ENCODE assay signal across 8 cellular contexts in genomic region chr9:14692536-14692917, GRCh38. TPM values are rescaled to one million over a fixed set of nuclear protein-coding genes. Genes with fewer than 3 reads are reported as not detected.
A peak's percentile ranks its signal among the peaks of the same experiment; 100 is the strongest.
DNase-seq lines count a peak whose midpoint lies in the region; ATAC-seq and TF ChIP-seq lines count a peak whose summit lies in the region.

No MANE protein-coding gene starts in this region.

- H3K4me3 ChIP-seq in AG10803 (ENCODE audit: low read length) = peak overlapping the region; percentile 89
- H3K4me3 ChIP-seq in hepatocyte = peak overlapping the region; percentile 44
- H3K4me3 ChIP-seq in gastrocnemius medialis = peak overlapping the region; percentile 59 to 73 (median 70)

- H3K27me3 ChIP-seq in hepatocyte (no peaks in the 10 kb centered on the region), gastrocnemius medialis (no peaks in the 10 kb centered on the region)

- H2AFZ ChIP-seq in hepatocyte = peak overlapping the region; percentile 97

- H4K20me1 ChIP-seq in hepatocyte (ENCODE audit: insufficient read depth, poor library complexity, severe bottlenecking) = no peaks in the 10 kb centered on the region

- WGBS in hepatocyte (ENCODE audit: low lambda C conversion rate, missing lambda C conversion rate) = 14% methylated on average over 7 of the region's 7 CpGs

- H3K4me2 ChIP-seq in hepatocyte = peak overlapping the region; percentile 96

- H3K36me3 ChIP-seq in hepatocyte (replicated peaks; ENCODE audit: insufficient read depth, low read depth) = no peaks in the 10 kb centered on the region
- H3K36me3 ChIP-seq in gastrocnemius medialis = peaks cover 0 to 8% of the 10 kb centered on the region in 2 donors

- DNase-seq in AG10803 (ENCODE audit: low read depth) (no peak), hepatocyte (ENCODE audit: low spot score) (no peak), gastrocnemius medialis (no peak), Kasumi-1 (lab: John Stamatoyannopoulos, UW) (no peak)
- no peak for DNase-seq in activated CD4-positive, alpha-beta memory T cell treated with anti-CD3 and anti-CD28 coated beads, Interleukin-2, amount 10 ng/mL, durations not matched to agents 7 days and 5 days

- peaks cover 6% of the 10 kb centered on the region for H3K27me3 Mint-ChIP-seq in activated CD4-positive, alpha-beta memory T cell treated with anti-CD3 and anti-CD28 coated beads, Interleukin-2, amount 10 ng/mL, durations not matched to agents 7 days and 5 days

- peak; percentile 5 for ATAC-seq in HG02981 (IDR thresholded peaks at IDR 0.05; ENCODE audit: unreplicated experiment)
- ATAC-seq in gastrocnemius medialis = peak; percentile 12 to 30
- ATAC-seq in GM19395 (IDR thresholded peaks at IDR 0.05; ENCODE audit: unreplicated experiment) = no peak
- no peak for ATAC-seq in HG03521 (IDR thresholded peaks at IDR 0.05; ENCODE audit: unreplicated experiment)

- H3K9me3 Mint-ChIP-seq in activated CD4-positive, alpha-beta memory T cell treated with anti-CD3 and anti-CD28 coated beads, Interleukin-2, amount 10 ng/mL, durations not matched to agents 7 days and 5 days = no peaks in the 10 kb centered on the region

- H3K4me3 Mint-ChIP-seq in activated CD4-positive, alpha-beta memory T cell treated with anti-CD3 and anti-CD28 coated beads, Interleukin-2, amount 10 ng/mL, durations not matched to agents 7 days and 5 days = peak overlapping the region; percentile 93

- intact Hi-C loops in gastrocnemius medialis (cut with DNase I; ENCODE audit: low total_unique reads) = loop anchor here (5.0 kb wide), 1 partner anchor 75 kb away; no protein-coding TSS in a partner anchor

- H3K9me3 ChIP-seq in hepatocyte (ENCODE audit: low read depth) (no peaks in the 10 kb centered on the region), gastrocnemius medialis (no peaks in the 10 kb centered on the region)

- POLR2A ChIA-PET in activated CD4-positive, alpha-beta memory T cell treated with anti-CD3 and anti-CD28 coated beads, Interleukin-2, amount 10 ng/mL, durations not matched to agents 7 days and 5 days (lab: Charles Lee) = interaction anchor here (0.7 to 1.6 kb wide), 2 partner anchors 18 to 31 kb away, joined by 4 read pairs; no protein-coding TSS in a partner anchor

- peak overlapping the region; percentile 76 for H3K27ac Mint-ChIP-seq in activated CD4-positive, alpha-beta memory T cell treated with anti-CD3 and anti-CD28 coated beads, Interleukin-2, amount 10 ng/mL, durations not matched to agents 7 days and 5 days

- H3K36me3 Mint-ChIP-seq in activated CD4-positive, alpha-beta memory T cell treated with anti-CD3 and anti-CD28 coated beads, Interleukin-2, amount 10 ng/mL, durations not matched to agents 7 days and 5 days (ENCODE audit: low read depth) = peaks cover 21% of the 10 kb centered on the region

- H3K4me1 ChIP-seq in hepatocyte (ENCODE audit: insufficient read depth) (no peaks in the 10 kb centered on the region), gastrocnemius medialis (peaks cover 9 to 13% of the 10 kb centered on the region in 2 donors)

- peaks cover 32% of the 10 kb centered on the region for H3K79me2 ChIP-seq in hepatocyte

- TF ChIP-seq POLR2A in gastrocnemius medialis (IDR thresholded peaks at IDR 0.05) = no peak

- CTCF ChIA-PET in activated CD4-positive, alpha-beta memory T cell treated with anti-CD3 and anti-CD28 coated beads, Interleukin-2, amount 10 ng/mL, durations not matched to agents 7 days and 5 days (lab: Charles Lee) = interaction anchor here (2.3 kb wide), 1 partner anchor 31 kb away, joined by 7 read pairs; no protein-coding TSS in a partner anchor

- TF ChIP-seq CTCF in AG10803 (conservative IDR thresholded peaks at IDR 0.05; ENCODE audit: low read length) (no peak), hepatocyte (IDR thresholded peaks at IDR 0.05; ENCODE audit: poor library complexity) (no peak), gastrocnemius medialis (IDR thresholded peaks at IDR 0.05 in 4 of 5, conservative IDR thresholded peaks at IDR 0.05 in 1 of 5) (no peak)

- no peaks in the 10 kb centered on the region for H3K9me2 ChIP-seq in hepatocyte (replicated peaks; ENCODE audit: insufficient read depth)

- H3K4me1 Mint-ChIP-seq in activated CD4-positive, alpha-beta memory T cell treated with anti-CD3 and anti-CD28 coated beads, Interleukin-2, amount 10 ng/mL, durations not matched to agents 7 days and 5 days = peaks cover 43% of the 10 kb centered on the region

- peak overlapping the region; percentile 77 for H3K27ac ChIP-seq in hepatocyte
- H3K27ac ChIP-seq in gastrocnemius medialis = peak overlapping the region; percentile 62 to 77 (median 73)

- in situ Hi-C loops in gastrocnemius medialis (cut with MboI; ENCODE audit: low sequenced_read_pairs in 4 of 4) = no loop called here

RNA-seq across cellular contexts. Expression of gene ZDHHC21, which starts 0.7 kb away (rescaled TPM):
- total RNA-seq in activated CD4-positive, alpha-beta memory T cell treated with anti-CD3 and anti-CD28 coated beads, Interleukin-2, amount 10 ng/mL, durations not matched to agents 7 days and 5 days = 1 to 10 TPM; 7.5 to 7.6 TPM
- 13.9 and 17.7 TPM in 2 replicates for total RNA-seq in hepatocyte
- 3.7 and 4.7 TPM in 2 replicates for polyA plus RNA-seq in hepatocyte
- total RNA-seq in gastrocnemius medialis = 10 to 100 TPM in 1 of 4 donors, 1 to 10 TPM in 3; 3.7 to 15.9 (median 6.1) TPM

RNA-seq across cellular contexts. Expression of gene CER1, which starts 30.0 kb away (rescaled TPM):
- not detected for total RNA-seq in activated CD4-positive, alpha-beta memory T cell treated with anti-CD3 and anti-CD28 coated beads, Interleukin-2, amount 10 ng/mL, durations not matched to agents 7 days and 5 days
- total RNA-seq in hepatocyte = 0.53 TPM in 1 of 2 replicates, not detected in the other
- not detected in 2 replicates for polyA plus RNA-seq in hepatocyte
- total RNA-seq in gastrocnemius medialis = not detected

Comparison
In these comparisons a context has a peak if more than half of its experiments do, and no peak if none do; other contexts are left out.
1. ATAC-seq: peak in HG02981 (single experiment) and gastrocnemius medialis (2 of 2); none in GM19395 (single experiment) and HG03521 (single experiment).
2. Peak in every context shown above with its lines, with median percentiles within 50 percentile points of each other: H3K4me3 ChIP-seq.